Comparison of ENCODE assay signal across 4 cellular contexts in genomic region chrX:117930116-117930515, GRCh38.
DNase-seq lines count a peak whose midpoint lies in the region; TF ChIP-seq lines count a peak whose summit lies in the region.
"Not testable (repeated sequence)": the region's sequence is repeated elsewhere in the genome, so short reads cannot be mapped to it uniquely, and the experiment has no call there.

No MANE protein-coding gene starts in this region.

- H3K27ac ChIP-seq in A673 (ENCODE audit: low read depth, low read length, poor library complexity, severe bottlenecking) (peak overlapping the region; percentile 82), SK-N-MC (peak overlapping the region; percentile 99)
- H3K27ac ChIP-seq in HEK293 (ENCODE audit: extremely low read depth, low read depth, low read length): not testable (repeated sequence)

- H3K27ac Mint-ChIP-seq in activated naive CD4-positive, alpha-beta T cell treated with anti-CD3 and anti-CD28 coated beads, Interleukin-2, amount 50 U/mL, for 24 hours: peak overlapping the region; percentile 47

- not testable (repeated sequence) for H3K27me3 ChIP-seq in A673 (replicated peaks; ENCODE audit: insufficient read depth, low read depth, low read length, poor library complexity)

- TF ChIP-seq CTCF in A673 (conservative IDR thresholded peaks at IDR 0.05; ENCODE audit: low read depth, low read length); HEK293 (tag by site-specific recombination; IDR thresholded peaks at IDR 0.05): not testable (repeated sequence)

- H3K27me3 Mint-ChIP-seq in activated naive CD4-positive, alpha-beta T cell treated with anti-CD3 and anti-CD28 coated beads, Interleukin-2, amount 50 U/mL, for 24 hours: not testable (repeated sequence)

- H3K36me3 Mint-ChIP-seq in activated naive CD4-positive, alpha-beta T cell treated with anti-CD3 and anti-CD28 coated beads, Interleukin-2, amount 50 U/mL, for 24 hours: not testable (repeated sequence)

- not testable (repeated sequence) for H3K36me3 ChIP-seq in A673 (ENCODE audit: insufficient read depth, low read length, poor library complexity, severe bottlenecking); HEK293 (ENCODE audit: control insufficient read depth in 2 of 2, insufficient read depth in 1 of 2, low read length in 2 of 2); SK-N-MC (ENCODE audit: insufficient read depth, low read length)

- not testable (repeated sequence) for H3K4me3 ChIP-seq in A673 (ENCODE audit: low read depth, low read length, poor library complexity, severe bottlenecking); HEK293 (ENCODE audit: low read depth, low read length)
- H3K4me3 ChIP-seq in SK-N-MC: peak overlapping the region; percentile 56

- CTCF ChIA-PET in A673 (lab: Charles Lee); HEK293 (lab: Yijun Ruan, JAX): not testable (repeated sequence)

- not testable (repeated sequence) for H3K4me3 Mint-ChIP-seq in activated naive CD4-positive, alpha-beta T cell treated with anti-CD3 and anti-CD28 coated beads, Interleukin-2, amount 50 U/mL, for 24 hours

- peaks cover 27% of the 10 kb centered on the region for H3K4me1 ChIP-seq in A673 (ENCODE audit: insufficient read depth, low read length, poor library complexity, severe bottlenecking)
- not testable (repeated sequence) for H3K4me1 ChIP-seq in HEK293 (ENCODE audit: control insufficient read depth, insufficient read depth, low read length)

- not testable (repeated sequence) for H3K4me1 Mint-ChIP-seq in activated naive CD4-positive, alpha-beta T cell treated with anti-CD3 and anti-CD28 coated beads, Interleukin-2, amount 50 U/mL, for 24 hours

- intact Hi-C loops in A673 (cut with micrococcal nuclease; ENCODE audit: unreplicated experiment): loop anchor here (5.0 kb wide), 1 partner anchor 297 kb away; no protein-coding TSS in a partner anchor

- not testable (repeated sequence) for H3K9me3 ChIP-seq in A673 (ENCODE audit: low read depth, low read length, poor library complexity, severe bottlenecking); HEK293 (ENCODE audit: control insufficient read depth, insufficient read depth, low read depth, low read length); SK-N-MC (ENCODE audit: low read depth, low read length)

- POLR2A ChIA-PET in A673 (lab: Charles Lee; ENCODE audit: low non-redundant PET); HEK293 (lab: Yijun Ruan, JAX): not testable (repeated sequence)

- H3K9me3 Mint-ChIP-seq in activated naive CD4-positive, alpha-beta T cell treated with anti-CD3 and anti-CD28 coated beads, Interleukin-2, amount 50 U/mL, for 24 hours: not testable (repeated sequence)

- DNase-seq in A673 (ENCODE audit: low spot score); SK-N-MC (ENCODE audit: low read depth, low spot score): not testable (repeated sequence)

- peak overlapping the region; percentile 35 for H3K9ac ChIP-seq in SK-N-MC (ENCODE audit: insufficient read length)

- BruUV-seq in A673 (replicated peaks; lab: Mats Ljungman, UMichigan): not testable (repeated sequence)

TF ChIP-seq in HEK293, 187 proteins besides CTCF, POLR2A, EP300 and RAD21:
- TF ChIP-seq ZNF366 (tag by site-specific recombination; conservative IDR thresholded peaks at IDR 0.05): peak; percentile 64
